Comparison of ENCODE assay signal across 2 cellular contexts in the genomic region with DNA sequence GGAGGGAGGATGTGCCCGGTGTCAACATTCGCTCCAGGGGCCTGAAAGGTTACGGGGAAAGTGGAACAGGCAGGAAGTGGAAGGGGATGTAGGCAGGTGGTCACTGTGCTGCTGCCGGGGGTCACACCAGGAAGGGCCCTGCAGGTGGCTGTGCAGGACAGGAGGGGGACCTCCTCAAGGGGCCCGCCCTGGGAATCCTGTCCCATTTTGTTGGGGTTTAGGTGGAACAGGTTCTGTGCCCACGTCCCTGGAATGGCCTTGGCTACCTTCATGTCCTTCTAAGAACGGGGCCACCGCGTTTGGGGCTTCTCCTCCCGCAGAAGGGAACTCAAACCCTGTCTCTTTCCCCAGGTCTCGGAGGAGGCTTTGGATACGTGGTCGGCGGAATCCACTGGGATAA.
TF ChIP-seq lines count a peak whose summit lies in the region.

No MANE protein-coding gene starts in this region.

TF ChIP-seq in HepG2, 621 proteins besides CTCF, POLR2A, EP300 and RAD21:
- TF ChIP-seq ZNF180 (CRISPR knock-in tag; IDR thresholded peaks at IDR 0.05; ENCODE audit: borderline replicate concordance, low read depth), result no peak
- TF ChIP-seq, protein P1, sequence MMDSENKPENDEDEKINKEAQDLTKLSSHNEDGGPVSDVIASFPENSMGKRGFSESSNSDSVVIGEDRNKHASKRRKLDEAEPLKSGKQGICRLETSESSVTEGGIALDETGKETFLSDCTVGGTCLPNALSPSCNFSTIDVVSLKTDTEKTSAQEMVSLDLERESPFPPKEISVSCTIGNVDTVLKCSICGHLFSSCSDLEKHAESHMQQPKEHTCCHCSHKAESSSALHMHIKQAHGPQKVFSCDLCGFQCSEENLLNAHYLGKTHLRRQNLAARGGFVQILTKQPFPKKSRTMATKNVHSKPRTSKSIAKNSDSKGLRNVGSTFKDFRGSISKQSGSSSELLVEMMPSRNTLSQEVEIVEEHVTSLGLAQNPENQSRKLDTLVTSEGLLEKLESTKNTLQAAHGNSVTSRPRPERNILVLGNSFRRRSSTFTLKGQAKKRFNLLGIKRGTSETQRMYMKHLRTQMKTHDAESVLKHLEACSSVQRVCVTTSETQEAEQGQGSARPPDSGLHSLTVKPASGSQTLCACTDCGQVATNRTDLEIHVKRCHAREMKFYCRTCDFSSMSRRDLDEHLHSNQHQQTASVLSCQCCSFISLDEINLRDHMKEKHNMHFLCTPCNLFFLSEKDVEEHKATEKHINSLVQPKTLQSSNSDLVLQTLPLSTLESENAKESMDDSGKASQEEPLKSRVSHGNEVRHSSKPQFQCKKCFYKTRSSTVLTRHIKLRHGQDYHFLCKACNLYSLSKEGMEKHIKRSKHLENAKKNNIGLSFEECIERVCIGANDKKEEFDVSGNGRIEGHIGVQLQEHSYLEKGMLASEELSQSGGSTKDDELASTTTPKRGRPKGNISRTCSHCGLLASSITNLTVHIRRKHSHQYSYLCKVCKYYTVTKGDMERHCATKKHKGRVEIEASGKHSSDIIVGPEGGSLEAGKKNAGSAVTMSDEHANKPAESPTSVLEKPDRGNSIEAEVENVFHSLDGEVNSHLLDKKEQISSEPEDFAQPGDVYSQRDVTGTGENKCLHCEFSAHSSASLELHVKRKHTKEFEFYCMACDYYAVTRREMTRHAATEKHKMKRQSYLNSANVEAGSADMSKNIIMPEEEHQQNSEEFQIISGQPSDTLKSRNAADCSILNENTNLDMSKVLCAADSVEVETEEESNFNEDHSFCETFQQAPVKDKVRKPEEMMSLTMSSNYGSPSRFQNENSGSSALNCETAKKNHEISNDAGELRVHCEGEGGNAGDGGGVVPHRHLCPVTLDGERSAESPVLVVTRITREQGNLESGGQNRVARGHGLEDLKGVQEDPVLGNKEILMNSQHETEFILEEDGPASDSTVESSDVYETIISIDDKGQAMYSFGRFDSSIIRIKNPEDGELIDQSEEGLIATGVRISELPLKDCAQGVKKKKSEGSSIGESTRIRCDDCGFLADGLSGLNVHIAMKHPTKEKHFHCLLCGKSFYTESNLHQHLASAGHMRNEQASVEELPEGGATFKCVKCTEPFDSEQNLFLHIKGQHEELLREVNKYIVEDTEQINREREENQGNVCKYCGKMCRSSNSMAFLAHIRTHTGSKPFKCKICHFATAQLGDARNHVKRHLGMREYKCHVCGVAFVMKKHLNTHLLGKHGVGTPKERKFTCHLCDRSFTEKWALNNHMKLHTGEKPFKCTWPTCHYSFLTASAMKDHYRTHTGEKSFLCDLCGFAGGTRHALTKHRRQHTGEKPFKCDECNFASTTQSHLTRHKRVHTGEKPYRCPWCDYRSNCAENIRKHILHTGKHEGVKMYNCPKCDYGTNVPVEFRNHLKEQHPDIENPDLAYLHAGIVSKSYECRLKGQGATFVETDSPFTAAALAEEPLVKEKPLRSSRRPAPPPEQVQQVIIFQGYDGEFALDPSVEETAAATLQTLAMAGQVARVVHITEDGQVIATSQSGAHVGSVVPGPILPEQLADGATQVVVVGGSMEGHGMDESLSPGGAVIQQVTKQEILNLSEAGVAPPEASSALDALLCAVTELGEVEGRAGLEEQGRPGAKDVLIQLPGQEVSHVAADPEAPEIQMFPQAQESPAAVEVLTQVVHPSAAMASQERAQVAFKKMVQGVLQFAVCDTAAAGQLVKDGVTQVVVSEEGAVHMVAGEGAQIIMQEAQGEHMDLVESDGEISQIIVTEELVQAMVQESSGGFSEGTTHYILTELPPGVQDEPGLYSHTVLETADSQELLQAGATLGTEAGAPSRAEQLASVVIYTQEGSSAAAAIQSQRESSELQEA (CRISPR knock-in tag; IDR thresholded peaks at IDR 0.05; ENCODE audit: not compliant biosample characterization), result no peak
- TF ChIP-seq NFE2L2 (IDR thresholded peaks at IDR 0.05; ENCODE audit: low read length), result no peak
- no peak for TF ChIP-seq DNMT3B (CRISPR knock-in tag; conservative IDR thresholded peaks at IDR 0.05)

TF ChIP-seq in SK-N-SH, 30 proteins besides CTCF, POLR2A, EP300 and RAD21:
- TF ChIP-seq, protein P2, sequence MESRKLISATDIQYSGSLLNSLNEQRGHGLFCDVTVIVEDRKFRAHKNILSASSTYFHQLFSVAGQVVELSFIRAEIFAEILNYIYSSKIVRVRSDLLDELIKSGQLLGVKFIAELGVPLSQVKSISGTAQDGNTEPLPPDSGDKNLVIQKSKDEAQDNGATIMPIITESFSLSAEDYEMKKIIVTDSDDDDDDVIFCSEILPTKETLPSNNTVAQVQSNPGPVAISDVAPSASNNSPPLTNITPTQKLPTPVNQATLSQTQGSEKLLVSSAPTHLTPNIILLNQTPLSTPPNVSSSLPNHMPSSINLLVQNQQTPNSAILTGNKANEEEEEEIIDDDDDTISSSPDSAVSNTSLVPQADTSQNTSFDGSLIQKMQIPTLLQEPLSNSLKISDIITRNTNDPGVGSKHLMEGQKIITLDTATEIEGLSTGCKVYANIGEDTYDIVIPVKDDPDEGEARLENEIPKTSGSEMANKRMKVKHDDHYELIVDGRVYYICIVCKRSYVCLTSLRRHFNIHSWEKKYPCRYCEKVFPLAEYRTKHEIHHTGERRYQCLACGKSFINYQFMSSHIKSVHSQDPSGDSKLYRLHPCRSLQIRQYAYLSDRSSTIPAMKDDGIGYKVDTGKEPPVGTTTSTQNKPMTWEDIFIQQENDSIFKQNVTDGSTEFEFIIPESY (IDR thresholded peaks at IDR 0.05; ENCODE audit: borderline replicate concordance, low read depth), result no peak
- no peak for TF ChIP-seq SIN3A (IDR thresholded peaks at IDR 0.05; ENCODE audit: borderline replicate concordance, low read depth, low read length)
- TF ChIP-seq JUND (IDR thresholded peaks at IDR 0.05), result no peak
- TF ChIP-seq, protein P3, sequence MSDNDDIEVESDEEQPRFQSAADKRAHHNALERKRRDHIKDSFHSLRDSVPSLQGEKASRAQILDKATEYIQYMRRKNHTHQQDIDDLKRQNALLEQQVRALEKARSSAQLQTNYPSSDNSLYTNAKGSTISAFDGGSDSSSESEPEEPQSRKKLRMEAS (IDR thresholded peaks at IDR 0.05; ENCODE audit: low read depth), result no peak
- TF ChIP-seq ELF1 (IDR thresholded peaks at IDR 0.05), result no peak
- TF ChIP-seq GABPA (IDR thresholded peaks at IDR 0.05; ENCODE audit: low read depth), result no peak
- TF ChIP-seq, protein P4, sequence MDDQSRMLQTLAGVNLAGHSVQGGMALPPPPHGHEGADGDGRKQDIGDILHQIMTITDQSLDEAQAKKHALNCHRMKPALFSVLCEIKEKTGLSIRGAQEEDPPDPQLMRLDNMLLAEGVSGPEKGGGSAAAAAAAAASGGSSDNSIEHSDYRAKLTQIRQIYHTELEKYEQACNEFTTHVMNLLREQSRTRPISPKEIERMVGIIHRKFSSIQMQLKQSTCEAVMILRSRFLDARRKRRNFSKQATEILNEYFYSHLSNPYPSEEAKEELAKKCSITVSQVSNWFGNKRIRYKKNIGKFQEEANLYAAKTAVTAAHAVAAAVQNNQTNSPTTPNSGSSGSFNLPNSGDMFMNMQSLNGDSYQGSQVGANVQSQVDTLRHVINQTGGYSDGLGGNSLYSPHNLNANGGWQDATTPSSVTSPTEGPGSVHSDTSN (IDR thresholded peaks at IDR 0.05), result no peak
- TF ChIP-seq GATA2 (CRISPR knock-in tag; IDR thresholded peaks at IDR 0.05), result no peak
- no peak for TF ChIP-seq MEF2A (IDR thresholded peaks at IDR 0.05; ENCODE audit: borderline replicate concordance, low read depth)
- TF ChIP-seq TEAD4 (IDR thresholded peaks at IDR 0.05; ENCODE audit: borderline replicate concordance, insufficient read depth), result no peak
